Comparison of ENCODE assay signal across 14 cellular contexts in the genomic region with DNA sequence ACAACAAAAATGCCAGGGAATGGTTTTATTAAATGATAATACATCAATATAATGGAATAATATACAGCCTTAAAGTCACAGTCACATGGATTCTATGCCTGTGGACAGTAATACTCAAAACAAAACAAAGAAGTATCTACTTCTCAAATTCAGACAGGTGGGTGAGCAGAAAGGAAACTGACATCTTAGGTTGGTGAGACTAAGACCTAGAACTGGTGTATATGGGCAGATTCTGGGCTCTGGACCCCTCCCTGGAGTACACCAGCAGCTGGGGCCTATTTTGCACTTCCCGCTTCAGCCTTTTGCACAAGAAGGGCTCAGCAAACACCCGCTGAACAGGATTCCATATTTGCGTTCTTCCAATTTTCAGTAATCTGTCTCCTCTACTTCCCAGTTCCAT. TPM values are rescaled to one million over a fixed set of nuclear protein-coding genes. Genes with fewer than 3 reads are reported as not detected.
DNase-seq lines count a peak whose midpoint lies in the region; ATAC-seq and TF ChIP-seq lines count a peak whose summit lies in the region.
"Had no signal": no experiment of that assay in that cellular context is flagged by ENCODE, and none has a peak within 500 bp of the region (broad histone marks: within the 10 kb centered on the region; RNA-seq: fewer than 3 reads in every experiment).

No MANE protein-coding gene starts in this region.

- peak overlapping the region; percentile 77 for H3K9ac ChIP-seq in DND-41 (ENCODE audit: low read depth, low read length)
- H3K9ac ChIP-seq in GM23248 = no peak overlapping the region
- H3K9ac ChIP-seq in colonic mucosa (ENCODE audit: low read depth in 2 of 2, low read length in 2 of 2) = no peak overlapping the region

- H3K27me3 ChIP-seq in DND-41 (ENCODE audit: insufficient read depth, low read length, poor library complexity) = no peaks in the 10 kb centered on the region
- no peaks in the 10 kb centered on the region for H3K27me3 ChIP-seq in GM23248 (replicated peaks; ENCODE audit: insufficient read depth)
- H3K27me3 ChIP-seq in Peyer's patch = no peaks in the 10 kb centered on the region
- H3K27me3 ChIP-seq in colonic mucosa = no peaks in the 10 kb centered on the region
- H3K27me3 ChIP-seq: sigmoid colon had no signal

- H3K27me3 Mint-ChIP-seq in activated T-helper 17 cell treated with anti-CD3 and anti-CD28 coated beads, Interleukin-2, amount 50 U/mL, for 72 hours = no peaks in the 10 kb centered on the region
- peaks cover 15% of the 10 kb centered on the region for H3K27me3 Mint-ChIP-seq in nephron progenitor cell (ENCODE audit: low read depth, poor library complexity)

- no peak overlapping the region for H2AFZ ChIP-seq in DND-41 (ENCODE audit: low read depth, low read length)
- H2AFZ ChIP-seq in GM23248 = no peak overlapping the region

- peak overlapping the region in 1 of 2 experiments; percentile 4; a peak in 1 of 4 replicates for H3K4me3 ChIP-seq in DND-41 (ENCODE audit: low read depth in 1 of 2, low read length in 2 of 2)
- H3K4me3 ChIP-seq in GM23248 = peak overlapping the region; percentile 94; the same call in 1 of the 2 replicates
- H3K4me3 ChIP-seq in Peyer's patch = no peak overlapping the region
- no peak overlapping the region for H3K4me3 ChIP-seq in colonic mucosa
- H3K4me3 ChIP-seq: sigmoid colon had no signal

- intact Hi-C loops in colonic mucosa (cut with DNase I) = no loop called here

- no peaks in the 10 kb centered on the region for H3K9me3 Mint-ChIP-seq in activated T-helper 17 cell treated with anti-CD3 and anti-CD28 coated beads, Interleukin-2, amount 50 U/mL, for 72 hours
- H3K9me3 Mint-ChIP-seq in nephron progenitor cell = no peaks in the 10 kb centered on the region

- peak overlapping the region; percentile 63 for H3K27ac Mint-ChIP-seq in activated T-helper 17 cell treated with anti-CD3 and anti-CD28 coated beads, Interleukin-2, amount 50 U/mL, for 72 hours
- H3K27ac Mint-ChIP-seq in nephron progenitor cell = no peak overlapping the region

- TF ChIP-seq POLR2A in Peyer's patch (IDR thresholded peaks at IDR 0.05) = no peak

- 96 to 99% methylated on average over 3 of the region's 3 CpGs for WGBS in GM23248 (ENCODE audit: low coverage in 1 of 2, low lambda C conversion rate in 2 of 2, missing lambda C conversion rate in 2 of 2), 2 experiments

- H3K9me3 ChIP-seq in DND-41 (ENCODE audit: insufficient read depth, low read length, severe bottlenecking) (no peaks in the 10 kb centered on the region), GM23248 (ENCODE audit: low read depth) (no peaks in the 10 kb centered on the region), Peyer's patch (no peaks in the 10 kb centered on the region), colonic mucosa (no peaks in the 10 kb centered on the region)
- H3K9me3 ChIP-seq: sigmoid colon had no signal

- H3K36me3 ChIP-seq in DND-41 (ENCODE audit: insufficient read depth, low read length) (peaks cover 20% of the 10 kb centered on the region), GM23248 (ENCODE audit: low read depth) (no peaks in the 10 kb centered on the region), Peyer's patch (peaks cover 0 to 20% (median 0%) of the 10 kb centered on the region in 3 donors), colonic mucosa (no peaks in the 10 kb centered on the region)

- H3K79me2 ChIP-seq in DND-41 (ENCODE audit: insufficient read depth, low read length) (peaks cover 62% of the 10 kb centered on the region), GM23248 (ENCODE audit: insufficient read depth) (peaks cover 59% of the 10 kb centered on the region)

- no peak for ATAC-seq in DND-41 (ENCODE audit: insufficient read depth, low read depth)
- no peak for ATAC-seq in activated T-helper 17 cell treated with anti-CD3 and anti-CD28 coated beads, Interleukin-2, amount 50 U/mL, for 72 hours (replicated peaks)
- ATAC-seq in HG02623 (IDR thresholded peaks at IDR 0.05; ENCODE audit: unreplicated experiment) = no peak

- peaks cover 55% of the 10 kb centered on the region for H3K36me3 Mint-ChIP-seq in activated T-helper 17 cell treated with anti-CD3 and anti-CD28 coated beads, Interleukin-2, amount 50 U/mL, for 72 hours (ENCODE audit: low read depth)
- peaks cover 28% of the 10 kb centered on the region for H3K36me3 Mint-ChIP-seq in nephron progenitor cell (ENCODE audit: low read depth)

- TF ChIP-seq CTCF in DND-41 (IDR thresholded peaks at IDR 0.05; ENCODE audit: borderline replicate concordance, extremely low read depth, low read length, poor library complexity, severe bottlenecking) (no peak), nephron progenitor cell (IDR thresholded peaks at IDR 0.05) (no peak), Peyer's patch (IDR thresholded peaks at IDR 0.05) (no peak), colonic mucosa (IDR thresholded peaks at IDR 0.05) (no peak)

- H3K4me1 Mint-ChIP-seq in activated T-helper 17 cell treated with anti-CD3 and anti-CD28 coated beads, Interleukin-2, amount 50 U/mL, for 72 hours = peaks cover 21% of the 10 kb centered on the region
- peaks cover 44% of the 10 kb centered on the region for H3K4me1 Mint-ChIP-seq in nephron progenitor cell

- H4K20me1 ChIP-seq in DND-41 (ENCODE audit: insufficient read depth, low read length) (peaks cover 6% of the 10 kb centered on the region; the same call in 1 of the 2 replicates), GM23248 (ENCODE audit: insufficient read depth) (no peaks in the 10 kb centered on the region)

- no peaks in the 10 kb centered on the region for H3K9me2 ChIP-seq in GM23248 (ENCODE audit: insufficient read depth)

- H3K4me2 ChIP-seq in DND-41 (ENCODE audit: insufficient read depth, low read length) (peak overlapping the region; percentile 93), GM23248 (ENCODE audit: unreplicated experiment) (peak overlapping the region; percentile 91)

- no peak overlapping the region for H3K27ac ChIP-seq in DND-41 (ENCODE audit: low read length)
- H3K27ac ChIP-seq in GM23248 = no peak overlapping the region
- no peak overlapping the region for H3K27ac ChIP-seq in Peyer's patch
- H3K27ac ChIP-seq in colonic mucosa = no peak overlapping the region
- H3K27ac ChIP-seq: sigmoid colon had no signal

- no peaks in the 10 kb centered on the region for H3F3A ChIP-seq in GM23248 (ENCODE audit: insufficient read depth)

- in situ Hi-C loops in GM23248 (cut with MboI) = no loop called here

- DNase-seq in DND-41 = no peak
- no peak for DNase-seq in GM23248
- DNase-seq in nephron progenitor cell = no peak
- no peak for DNase-seq in Peyer's patch
- DNase-seq in colonic mucosa = no peak
- DNase-seq: DMS79, head of caudate nucleus, NCI-H1105, NCI-H774, sigmoid colon had no signal

- H3K4me3 Mint-ChIP-seq in activated T-helper 17 cell treated with anti-CD3 and anti-CD28 coated beads, Interleukin-2, amount 50 U/mL, for 72 hours = peak overlapping the region; percentile 98
- peak overlapping the region; percentile 99 for H3K4me3 Mint-ChIP-seq in nephron progenitor cell

- H3K4me1 ChIP-seq in DND-41 (ENCODE audit: insufficient read depth, low read length) (peaks cover 46% of the 10 kb centered on the region), GM23248 (ENCODE audit: insufficient read depth) (peaks cover 15% of the 10 kb centered on the region), Peyer's patch (peaks cover 3 to 26% (median 4%) of the 10 kb centered on the region in 4 donors), colonic mucosa (peaks cover 3% of the 10 kb centered on the region)

RNA-seq across cellular contexts. Expression of gene FIS1, which starts 5.4 kb away (rescaled TPM):
- 169 and 193 TPM in 2 replicates for total RNA-seq in GM23248 (2014; rRNA removed; shearing (Covaris generic))
- polyA plus RNA-seq in GM23248 (2016; fragmentation: Nextera tagmentation; extraction: Ambion mirVana) = 235 and 237 TPM in 2 replicates
- total RNA-seq in activated T-helper 17 cell treated with anti-CD3 and anti-CD28 coated beads, Interleukin-2, amount 50 U/mL, for 72 hours = 10 to 100 TPM; 69.0 to 82.6 TPM
- total RNA-seq in Peyer's patch (100 to 1,000 TPM; 143 to 289 (median 231) TPM), colonic mucosa (100 to 1,000 TPM; 132 to 148 TPM)

RNA-seq across cellular contexts. Expression of gene CLDN15, which starts 12.7 kb away (rescaled TPM):
- total RNA-seq in GM23248 (2014; rRNA removed; shearing (Covaris generic)) = 2.9 and 5.0 TPM in 2 replicates
- polyA plus RNA-seq in GM23248 (2016; fragmentation: Nextera tagmentation; extraction: Ambion mirVana) = 0.81 and 1.4 TPM in 2 replicates
- 10 to 100 TPM; 20.0 to 23.1 TPM for total RNA-seq in activated T-helper 17 cell treated with anti-CD3 and anti-CD28 coated beads, Interleukin-2, amount 50 U/mL, for 72 hours
- 100 to 1,000 TPM in 3 of 4 donors, 10 to 100 TPM in 1; 94.9 to 942 (median 697) TPM for total RNA-seq in Peyer's patch
- 10 to 100 TPM; 32.2 to 49.5 TPM for total RNA-seq in colonic mucosa

RNA-seq across cellular contexts. Expression of gene ZNHIT1, which starts 32.4 kb away (rescaled TPM):
- total RNA-seq in GM23248 (2014; rRNA removed; shearing (Covaris generic)) = 98.0 and 102 TPM in 2 replicates
- 119 and 129 TPM in 2 replicates for polyA plus RNA-seq in GM23248 (2016; fragmentation: Nextera tagmentation; extraction: Ambion mirVana)
- 10 to 100 TPM; 49.3 to 56.8 TPM for total RNA-seq in activated T-helper 17 cell treated with anti-CD3 and anti-CD28 coated beads, Interleukin-2, amount 50 U/mL, for 72 hours
- 100 to 1,000 TPM in 2 of 4 donors, 10 to 100 TPM in 2; 37.1 to 142 (median 110) TPM for total RNA-seq in Peyer's patch
- total RNA-seq in colonic mucosa = 10 to 100 TPM; 85.7 to 98.1 TPM

RNA-seq across cellular contexts. Expression of gene PLOD3, which starts 32.9 kb away (rescaled TPM):
- total RNA-seq in GM23248 (2014; rRNA removed; shearing (Covaris generic)) = 126 and 149 TPM in 2 replicates
- polyA plus RNA-seq in GM23248 (2016; fragmentation: Nextera tagmentation; extraction: Ambion mirVana) = 189 and 190 TPM in 2 replicates
- total RNA-seq in activated T-helper 17 cell treated with anti-CD3 and anti-CD28 coated beads, Interleukin-2, amount 50 U/mL, for 72 hours = 10 to 100 TPM; 55.6 to 69.6 TPM
- 100 to 1,000 TPM in 2 of 4 donors, 10 to 100 TPM in 2; 62.7 to 103 (median 83.7) TPM for total RNA-seq in Peyer's patch
- total RNA-seq in colonic mucosa = 100 to 1,000 TPM in 1 of 2 donors, 10 to 100 TPM in 1; 67.9 to 149 TPM

RNA-seq across cellular contexts. Expression of gene MOGAT3, which starts 49.5 kb away (rescaled TPM):
- total RNA-seq in GM23248 (2014; rRNA removed; shearing (Covaris generic)) = not detected in 2 replicates
- not detected in 2 replicates for polyA plus RNA-seq in GM23248 (2016; fragmentation: Nextera tagmentation; extraction: Ambion mirVana)
- not detected for total RNA-seq in activated T-helper 17 cell treated with anti-CD3 and anti-CD28 coated beads, Interleukin-2, amount 50 U/mL, for 72 hours
- total RNA-seq in Peyer's patch = 100 to 1,000 TPM in 2 of 4 donors, 10 to 100 TPM in 1, not detected in 1; 91.4 to 195 (median 123) TPM
- 10 to 100 TPM; 33.2 to 47.7 TPM for total RNA-seq in colonic mucosa
- total RNA-seq: mesenteric fat pad; sigmoid colon; T-helper 2 cell treated with Interferon-gamma antibody and Interleukin-4, amounts not matched to agents 100 ng/mL and 5 ng/mL, for 36 hours had no signal
